ENCODE assay signal across 15 cellular contexts in genomic region chr19:35206855-35207254, GRCh38. TPM values are rescaled to one million over a fixed set of nuclear protein-coding genes. Genes with fewer than 3 reads are reported as not detected.
A peak's percentile ranks its signal among the peaks of the same experiment; 100 is the strongest.
DNase-seq lines count a peak whose midpoint lies in the region; ATAC-seq and TF ChIP-seq lines count a peak whose summit lies in the region.
"Had no signal": no experiment of that assay in that cellular context is flagged by ENCODE, and none has a peak within 500 bp of the region (broad histone marks: within the 10 kb centered on the region; RNA-seq: fewer than 3 reads in every experiment).

No MANE protein-coding gene starts in this region.

- DNase-seq in naive thymus-derived CD4-positive, alpha-beta T cell: no peak
- DNase-seq in cortex of kidney (lab: John Stamatoyannopoulos, UW) (no peak), GM13976 (ENCODE audit: low spot score) (no peak), H4 (ENCODE audit: low spot score) (no peak), endodermal cell (no peak)
- DNase-seq: activated CD4-positive, alpha-beta T cell treated with anti-CD3 and anti-CD28 coated beads, Interleukin-2, amount 50 U/mL, for 48 hours; amygdala; NCI-H524 treated with DMSO at 0.1 percent for 48 hours; stimulated activated CD4-positive, alpha-beta T cell treated with anti-CD3 and anti-CD28 coated beads, Interleukin-12 subunit alpha, Interleukin-12 subunit beta, amount 100 ng/mL, for 4 hours; thyroid gland had no signal

- H3K9me3 ChIP-seq in BLaER1: peaks cover 7% of the 10 kb centered on the region; the same call in 1 of the 2 replicates
- no peaks in the 10 kb centered on the region for H3K9me3 ChIP-seq in HEK293 (ENCODE audit: control insufficient read depth, insufficient read depth, low read depth, low read length)
- H3K9me3 ChIP-seq in naive thymus-derived CD4-positive, alpha-beta T cell (ENCODE audit: control insufficient read depth in 2 of 3, low read length in 3 of 3): peaks cover 0 to 5% (median 0%) of the 10 kb centered on the region in 3 experiments
- no peaks in the 10 kb centered on the region for H3K9me3 ChIP-seq in endodermal cell (ENCODE audit: control insufficient read depth, low read length)
- H3K9me3 ChIP-seq: thyroid gland had no signal

- H3K36me3 Mint-ChIP-seq in activated T-helper 17 cell treated with anti-CD3 and anti-CD28 coated beads, Interleukin-2, amount 50 U/mL, for 72 hours (ENCODE audit: low read depth): peaks cover 2% of the 10 kb centered on the region
- H3K36me3 Mint-ChIP-seq in naive thymus-derived CD4-positive, alpha-beta T cell: peaks cover 0 to 18% (median under 1%) of the 10 kb centered on the region in 5 donors
- H3K36me3 Mint-ChIP-seq in endodermal cell (ENCODE audit: low read depth): no peaks in the 10 kb centered on the region

- H3K9me3 Mint-ChIP-seq in activated T-helper 17 cell treated with anti-CD3 and anti-CD28 coated beads, Interleukin-2, amount 50 U/mL, for 72 hours: no peaks in the 10 kb centered on the region
- H3K9me3 Mint-ChIP-seq in naive thymus-derived CD4-positive, alpha-beta T cell: peaks cover 0 to 15% (median 3%) of the 10 kb centered on the region in 11 donors
- no peaks in the 10 kb centered on the region for H3K9me3 Mint-ChIP-seq in endodermal cell

- H3K36me3 ChIP-seq in BLaER1 (no peaks in the 10 kb centered on the region), HEK293 (ENCODE audit: control insufficient read depth in 2 of 2, insufficient read depth in 1 of 2, low read length in 2 of 2) (peaks cover 0 to 5% of the 10 kb centered on the region in 2 experiments; a peak in 1 of 3 replicates), endodermal cell (ENCODE audit: control insufficient read depth, insufficient read depth, low read length) (no peaks in the 10 kb centered on the region)
- no peaks in the 10 kb centered on the region for H3K36me3 ChIP-seq in naive thymus-derived CD4-positive, alpha-beta T cell (ENCODE audit: control insufficient read depth in 2 of 3, insufficient read depth in 3 of 3, low read length in 3 of 3)
- H3K36me3 ChIP-seq: thyroid gland had no signal

- no peaks in the 10 kb centered on the region for H4K20me1 ChIP-seq in BLaER1

- H3K4me2 ChIP-seq in BLaER1: peak overlapping the region; percentile 95

- intact Hi-C loops in naive thymus-derived CD4-positive, alpha-beta T cell (cut with micrococcal nuclease): loop anchor here (1.0 to 2.0 kb wide), 3 partner anchors 7 to 62 kb away; partner anchors contain the start of gene USF2 (in 1 of the 2)

- POLR2A ChIA-PET in HEK293 (lab: Yijun Ruan, JAX): no interaction called here
- POLR2A ChIA-PET in naive thymus-derived CD4-positive, alpha-beta T cell (lab: Charles Lee): interaction anchor here (0.6 to 3.3 kb wide), 22 partner anchors 8 to 222 kb away, joined by 3 to 23 read pairs (median 4); partner anchors contain the start of gene FXYD5

- peak overlapping the region; percentile 80 for H3K9ac ChIP-seq in BLaER1
- no peak overlapping the region for H3K9ac ChIP-seq in endodermal cell (ENCODE audit: extremely low read depth, low read length, poor library complexity, severe bottlenecking)

- TF ChIP-seq CTCF in HEK293 (tag by site-specific recombination; IDR thresholded peaks at IDR 0.05): no peak
- no peak for TF ChIP-seq CTCF in GM13976 (IDR thresholded peaks at IDR 0.05; ENCODE audit: borderline replicate concordance, control extremely low read depth, extremely low read depth, insufficient read depth, missing control alignments)
- TF ChIP-seq CTCF in endodermal cell (conservative IDR thresholded peaks at IDR 0.05): no peak

- peak overlapping the region; percentile 92 for H3K27ac ChIP-seq in BLaER1
- H3K27ac ChIP-seq in HEK293 (ENCODE audit: extremely low read depth, low read depth, low read length): no peak overlapping the region
- H3K27ac ChIP-seq in naive thymus-derived CD4-positive, alpha-beta T cell (ENCODE audit: low read depth, low read length): peak overlapping the region; percentile 87
- no peak overlapping the region for H3K27ac ChIP-seq in endodermal cell (ENCODE audit: low read depth, low read length)
- H3K27ac ChIP-seq: thyroid gland had no signal

- H3K4me3 ChIP-seq in BLaER1 (peak overlapping the region; percentile 43; the same call in 1 of the 2 replicates), HEK293 (ENCODE audit: low read depth, low read length) (no peak overlapping the region), endodermal cell (ENCODE audit: low read length) (no peak overlapping the region)
- H3K4me3 ChIP-seq in naive thymus-derived CD4-positive, alpha-beta T cell (ENCODE audit: low read length): peak overlapping the region; percentile 5
- H3K4me3 ChIP-seq: thyroid gland had no signal

- H3K27me3 ChIP-seq in BLaER1 (no peaks in the 10 kb centered on the region), endodermal cell (ENCODE audit: control insufficient read depth, insufficient read depth, low read length, poor library complexity, severe bottlenecking) (no peaks in the 10 kb centered on the region)
- no peaks in the 10 kb centered on the region for H3K27me3 ChIP-seq in naive thymus-derived CD4-positive, alpha-beta T cell (ENCODE audit: control insufficient read depth in 2 of 2, insufficient read depth in 2 of 2, low read length in 2 of 2)
- H3K27me3 ChIP-seq: thyroid gland had no signal

- in situ Hi-C loops in GM13976 (cut with MboI; ENCODE audit: low sequenced_read_pairs, unreplicated experiment): no loop called here

- H3K4me1 Mint-ChIP-seq in activated T-helper 17 cell treated with anti-CD3 and anti-CD28 coated beads, Interleukin-2, amount 50 U/mL, for 72 hours: peaks cover 59% of the 10 kb centered on the region
- H3K4me1 Mint-ChIP-seq in naive thymus-derived CD4-positive, alpha-beta T cell: peaks cover 44 to 89% (median 79%) of the 10 kb centered on the region in 7 donors
- H3K4me1 Mint-ChIP-seq in endodermal cell: peaks cover 13% of the 10 kb centered on the region

- CTCF ChIA-PET in HEK293 (lab: Yijun Ruan, JAX): no interaction called here
- CTCF ChIA-PET in naive thymus-derived CD4-positive, alpha-beta T cell (lab: Charles Lee): interaction anchor here (0.7 to 1.7 kb wide), 5 partner anchors 9 to 694 kb away, joined by 3 to 8 read pairs (median 4); no protein-coding TSS in a partner anchor

- H3K27me3 Mint-ChIP-seq in activated T-helper 17 cell treated with anti-CD3 and anti-CD28 coated beads, Interleukin-2, amount 50 U/mL, for 72 hours: no peaks in the 10 kb centered on the region
- H3K27me3 Mint-ChIP-seq in naive thymus-derived CD4-positive, alpha-beta T cell: no peaks in the 10 kb centered on the region
- H3K27me3 Mint-ChIP-seq in endodermal cell (ENCODE audit: insufficient read depth): no peaks in the 10 kb centered on the region

- peak overlapping the region; percentile 62 for H3K4me3 Mint-ChIP-seq in activated T-helper 17 cell treated with anti-CD3 and anti-CD28 coated beads, Interleukin-2, amount 50 U/mL, for 72 hours
- peak overlapping the region; percentile 48 to 87 (median 74) for H3K4me3 Mint-ChIP-seq in naive thymus-derived CD4-positive, alpha-beta T cell
- no peak overlapping the region for H3K4me3 Mint-ChIP-seq in endodermal cell

- H3K27ac Mint-ChIP-seq in activated T-helper 17 cell treated with anti-CD3 and anti-CD28 coated beads, Interleukin-2, amount 50 U/mL, for 72 hours: peak overlapping the region; percentile 86
- peak overlapping the region; percentile 93 to 100 (median 99) for H3K27ac Mint-ChIP-seq in naive thymus-derived CD4-positive, alpha-beta T cell
- no peak overlapping the region for H3K27ac Mint-ChIP-seq in endodermal cell

- no peak for ATAC-seq in activated T-helper 17 cell treated with anti-CD3 and anti-CD28 coated beads, Interleukin-2, amount 50 U/mL, for 72 hours (replicated peaks)
- no peak for ATAC-seq in naive thymus-derived CD4-positive, alpha-beta T cell

- WGBS in endodermal cell (ENCODE audit: insufficient coverage in 1 of 2, insufficient read length in 1 of 2), 2 experiments: 83% methylated on average over 1 of the region's 1 CpG; no CpG with 5 or more reads in 1 of the 2 experiments

- H3K4me1 ChIP-seq in BLaER1: peaks cover 95% of the 10 kb centered on the region
- no peaks in the 10 kb centered on the region for H3K4me1 ChIP-seq in HEK293 (ENCODE audit: control insufficient read depth, insufficient read depth, low read length)
- H3K4me1 ChIP-seq in naive thymus-derived CD4-positive, alpha-beta T cell (ENCODE audit: control insufficient read depth in 2 of 2, insufficient read depth in 2 of 2, low read length in 2 of 2): peaks cover 64 to 68% of the 10 kb centered on the region in 2 donors
- H3K4me1 ChIP-seq in endodermal cell (ENCODE audit: control insufficient read depth, insufficient read depth, low read length): no peaks in the 10 kb centered on the region
- H3K4me1 ChIP-seq: thyroid gland had no signal

TF ChIP-seq in HEK293, 187 proteins besides CTCF, POLR2A, EP300 and RAD21:
- TF ChIP-seq RBAK (tag by site-specific recombination; IDR thresholded peaks at IDR 0.05) (no peak), GLIS1 (tag by site-specific recombination; IDR thresholded peaks at IDR 0.05) (peak; percentile 61)

RNA-seq across cellular contexts. Expression of gene FAM187B, which starts 21.7 kb away (rescaled TPM):
- under 1 TPM in 1 of 2 donors, not detected in 1; 0.58 TPM for total RNA-seq in activated T-helper 17 cell treated with anti-CD3 and anti-CD28 coated beads, Interleukin-2, amount 50 U/mL, for 72 hours
- not detected for total RNA-seq in naive thymus-derived CD4-positive, alpha-beta T cell
- polyA plus RNA-seq in naive thymus-derived CD4-positive, alpha-beta T cell: not detected
- not detected in 2 replicates for total RNA-seq in H4 (2014; rRNA removed; shearing (Covaris generic))
- total RNA-seq in endodermal cell: not detected
- polyA plus RNA-seq in endodermal cell (2013, experiment 1 of 2): not detected
- polyA plus RNA-seq in endodermal cell (2013, experiment 2 of 2): not detected
- total RNA-seq: kidney epithelial cell; T-helper 2 cell treated with Interferon-gamma antibody and Interleukin-4, amounts not matched to agents 100 ng/mL and 5 ng/mL, for 36 hours had no signal

RNA-seq across cellular contexts. Expression of gene LSR, which starts 41.9 kb away (rescaled TPM):
- total RNA-seq in activated T-helper 17 cell treated with anti-CD3 and anti-CD28 coated beads, Interleukin-2, amount 50 U/mL, for 72 hours: 10 to 100 TPM; 19.1 to 38.0 TPM
- total RNA-seq in naive thymus-derived CD4-positive, alpha-beta T cell: 10 to 100 TPM in 4 of 5 experiments, 1 to 10 TPM in 1; 4.6 to 59.3 (median 25.1) TPM
- polyA plus RNA-seq in naive thymus-derived CD4-positive, alpha-beta T cell: 10 to 100 TPM; 23.4 to 39.1 TPM
- total RNA-seq in H4 (2014; rRNA removed; shearing (Covaris generic)): 1.1 and 1.7 TPM in 2 replicates
- 100 to 1,000 TPM; 112 to 170 TPM for total RNA-seq in endodermal cell
- polyA plus RNA-seq in endodermal cell (2013, experiment 1 of 2): 51.6 TPM
- polyA plus RNA-seq in endodermal cell (2013, experiment 2 of 2): 36.3 TPM

RNA-seq across cellular contexts. Expression of gene FXYD5, which starts 52.3 kb away (rescaled TPM):
- total RNA-seq in activated T-helper 17 cell treated with anti-CD3 and anti-CD28 coated beads, Interleukin-2, amount 50 U/mL, for 72 hours: 100 to 1,000 TPM; 214 to 257 TPM
- total RNA-seq in naive thymus-derived CD4-positive, alpha-beta T cell: 100 to 1,000 TPM; 362 to 458 (median 387) TPM
- polyA plus RNA-seq in naive thymus-derived CD4-positive, alpha-beta T cell: 100 to 1,000 TPM; 464 to 575 TPM
- total RNA-seq in H4 (2014; rRNA removed; shearing (Covaris generic)): 173 and 209 TPM in 2 replicates
- total RNA-seq in endodermal cell: 10 to 100 TPM; 24.0 to 29.6 TPM
- 36.6 TPM for polyA plus RNA-seq in endodermal cell (2013, experiment 1 of 2)
- polyA plus RNA-seq in endodermal cell (2013, experiment 2 of 2): 27.4 TPM

Comparison
In these comparisons a context has a peak if more than half of its experiments do, and no peak if none do; other contexts are left out.
1. H3K27ac ChIP-seq: peak in BLaER1 (single experiment) and naive thymus-derived CD4-positive, alpha-beta T cell (single experiment); none in HEK293 (single experiment) and endodermal cell (single experiment).
2. H3K4me3 ChIP-seq: peak in BLaER1 (single experiment) and naive thymus-derived CD4-positive, alpha-beta T cell (single experiment); none in HEK293 (single experiment) and endodermal cell (single experiment).